ENCODE assay signal across 2 cellular contexts in genomic region chr11:116275634-116276033, GRCh38.
TF ChIP-seq lines count a peak whose summit lies in the region.

No MANE protein-coding gene starts in this region.

TF ChIP-seq in SK-N-SH, 30 proteins besides CTCF, POLR2A, EP300 and RAD21 (continued from another document):
- peak; percentile 19; the same call in 1 of the 2 replicates for TF ChIP-seq PBX3 (IDR thresholded peaks at IDR 0.05)
- no peak for TF ChIP-seq POLR2AphosphoS5 (IDR thresholded peaks at IDR 0.05; ENCODE audit: low read depth, low read length)
- no peak for TF ChIP-seq USF2 (IDR thresholded peaks at IDR 0.05; ENCODE audit: borderline replicate concordance, low read depth, low read length)
- no peak for TF ChIP-seq EZH2phosphoT487 (IDR thresholded peaks at IDR 0.05; ENCODE audit: borderline replicate concordance, low read depth)
- TF ChIP-seq RXRA (IDR thresholded peaks at IDR 0.05; ENCODE audit: borderline replicate concordance, low read depth), result no peak
- TF ChIP-seq CHD2 (IDR thresholded peaks at IDR 0.05; ENCODE audit: low read length, partially characterized antibody), result no peak
- TF ChIP-seq RFX5 (IDR thresholded peaks at IDR 0.05; ENCODE audit: low read length), result no peak

TF ChIP-seq in SK-N-SH treated with all-trans-retinoic acid at 6 μM for 48 hours, 23 proteins besides CTCF, POLR2A, EP300 and RAD21 (continued from another document):
- TF ChIP-seq POU6F1 (CRISPR knock-in tag; IDR thresholded peaks at IDR 0.05; ENCODE audit: borderline replicate concordance, low read depth), result no peak
- TF ChIP-seq RARB (CRISPR knock-in tag; IDR thresholded peaks at IDR 0.05), result no peak
- no peak for TF ChIP-seq ARNTL (CRISPR knock-in tag; IDR thresholded peaks at IDR 0.05; ENCODE audit: borderline replicate concordance, low read depth)
- TF ChIP-seq OSR1 (CRISPR knock-in tag; IDR thresholded peaks at IDR 0.05), result no peak
- no peak for TF ChIP-seq CSRNP3 (CRISPR knock-in tag; IDR thresholded peaks at IDR 0.05)
- TF ChIP-seq CSDC2 (CRISPR knock-in tag; IDR thresholded peaks at IDR 0.05), result no peak
- no peak for TF ChIP-seq ZNF70 (CRISPR knock-in tag; IDR thresholded peaks at IDR 0.05)
TF ChIP-seq in SK-N-SH treated with all-trans-retinoic acid at 6 μM for 48 hours: peak in this region for 0.
